ENCODE assay signal across 1 cellular context in genomic region chr1:92485374-92486250, GRCh38.
A peak's percentile ranks its signal among the peaks of the same experiment; 100 is the strongest.
TF ChIP-seq lines count a peak whose summit lies in the region.

No MANE protein-coding gene starts in this region.

TF ChIP-seq in K562, 482 proteins besides CTCF, POLR2A, EP300 and RAD21 (continued from another document and continues in another):
- TF ChIP-seq, protein P1, sequence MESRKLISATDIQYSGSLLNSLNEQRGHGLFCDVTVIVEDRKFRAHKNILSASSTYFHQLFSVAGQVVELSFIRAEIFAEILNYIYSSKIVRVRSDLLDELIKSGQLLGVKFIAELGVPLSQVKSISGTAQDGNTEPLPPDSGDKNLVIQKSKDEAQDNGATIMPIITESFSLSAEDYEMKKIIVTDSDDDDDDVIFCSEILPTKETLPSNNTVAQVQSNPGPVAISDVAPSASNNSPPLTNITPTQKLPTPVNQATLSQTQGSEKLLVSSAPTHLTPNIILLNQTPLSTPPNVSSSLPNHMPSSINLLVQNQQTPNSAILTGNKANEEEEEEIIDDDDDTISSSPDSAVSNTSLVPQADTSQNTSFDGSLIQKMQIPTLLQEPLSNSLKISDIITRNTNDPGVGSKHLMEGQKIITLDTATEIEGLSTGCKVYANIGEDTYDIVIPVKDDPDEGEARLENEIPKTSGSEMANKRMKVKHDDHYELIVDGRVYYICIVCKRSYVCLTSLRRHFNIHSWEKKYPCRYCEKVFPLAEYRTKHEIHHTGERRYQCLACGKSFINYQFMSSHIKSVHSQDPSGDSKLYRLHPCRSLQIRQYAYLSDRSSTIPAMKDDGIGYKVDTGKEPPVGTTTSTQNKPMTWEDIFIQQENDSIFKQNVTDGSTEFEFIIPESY (CRISPR knock-in tag; IDR thresholded peaks at IDR 0.05): 0 out of 2 replicates have a peak, but pooled peaks have one; percentile 29
- TF ChIP-seq CHCHD3 (CRISPR knock-in tag; IDR thresholded peaks at IDR 0.05) (no peak), MEIS2 (IDR thresholded peaks at IDR 0.05; ENCODE audit: partially characterized antibody) (no peak), GTF2E2 (tag; IDR thresholded peaks at IDR 0.05) (no peak), HMGXB4 (CRISPR knock-in tag; IDR thresholded peaks at IDR 0.05) (no peak), L3MBTL2 (IDR thresholded peaks at IDR 0.05) (peak; percentile 52; the same call in 1 of the 2 replicates), TSC22D4 (tag; IDR thresholded peaks at IDR 0.05) (no peak), RBM34 (IDR thresholded peaks at IDR 0.05; ENCODE audit: borderline replicate concordance, insufficient read depth, low read length) (0 out of 2 replicates have a peak, but pooled peaks have one; percentile 23), RNF2 (IDR thresholded peaks at IDR 0.05) (0 out of 2 replicates have a peak, but pooled peaks have one; percentile 46), PHF20 (IDR thresholded peaks at IDR 0.05; ENCODE audit: partially characterized antibody) (peak; percentile 20), KLF16 (IDR thresholded peaks at IDR 0.05) (no peak), HMGN3 (IDR thresholded peaks at IDR 0.05; ENCODE audit: borderline replicate concordance, extremely low read depth, insufficient read length, low read depth, low read length) (no peak), ZNF12 (CRISPR knock-in tag; IDR thresholded peaks at IDR 0.05) (no peak; the same call in 1 of the 2 replicates), SP2 (IDR thresholded peaks at IDR 0.05; ENCODE audit: extremely low read depth, low read depth, low read length, poor library complexity, severe bottlenecking) (peak; percentile 32), HDGF (IDR thresholded peaks at IDR 0.05) (no peak), ARID3A (IDR thresholded peaks at IDR 0.05; ENCODE audit: borderline replicate concordance, low read depth, low read length) (no peak), SOX6 (IDR thresholded peaks at IDR 0.05) (no peak), HDAC1 (IDR thresholded peaks at IDR 0.05) (no peak), IFI16 (CRISPR knock-in tag; IDR thresholded peaks at IDR 0.05) (no peak), MLX (CRISPR knock-in tag; conservative IDR thresholded peaks at IDR 0.05) (no peak), POLR2H (tag; IDR thresholded peaks at IDR 0.05; ENCODE audit: low read depth) (no peak), SUPT5H (IDR thresholded peaks at IDR 0.05) (no peak), CCNT2 (IDR thresholded peaks at IDR 0.05; ENCODE audit: borderline replicate concordance, extremely low read depth, insufficient read length, low read depth, low read length) (peak; percentile 26), NCOR1 (IDR thresholded peaks at IDR 0.05) (no peak), NRF1 (conservative IDR thresholded peaks at IDR 0.05 in 1 of 2, IDR thresholded peaks at IDR 0.05 in 1 of 2) (peak; percentile 21 to 25; a peak in 2 of 4 replicates), TBL1XR1 (IDR thresholded peaks at IDR 0.05; ENCODE audit: low read length in 2 of 2) (no peak), CHD1 (IDR thresholded peaks at IDR 0.05; ENCODE audit: low read length) (no peak), ZFX (CRISPR knock-in tag; IDR thresholded peaks at IDR 0.05) (peak; percentile 75), MEF2A (IDR thresholded peaks at IDR 0.05; ENCODE audit: control insufficient read depth, low read depth, low read length) (no peak), HCFC1 (IDR thresholded peaks at IDR 0.05; ENCODE audit: low read depth, low read length) (no peak), MAFF (IDR thresholded peaks at IDR 0.05; ENCODE audit: low read length) (no peak), ZNF445 (CRISPR knock-in tag; IDR thresholded peaks at IDR 0.05; ENCODE audit: low read depth) (no peak), HDAC6 (IDR thresholded peaks at IDR 0.05; ENCODE audit: low read depth, low read length) (0 out of 2 replicates have a peak, but pooled peaks have one; percentile 6), ARID4B (CRISPR knock-in tag; IDR thresholded peaks at IDR 0.05) (peak; percentile 67), ZNF695 (CRISPR knock-in tag; IDR thresholded peaks at IDR 0.05) (no peak), ZNF431 (CRISPR knock-in tag; IDR thresholded peaks at IDR 0.05) (0 out of 2 replicates have a peak, but pooled peaks have one; percentile 21), NR4A1 (CRISPR knock-in tag; IDR thresholded peaks at IDR 0.05) (no peak), NR4A1 (tag; IDR thresholded peaks at IDR 0.05) (no peak), ZNF778 (CRISPR knock-in tag; IDR thresholded peaks at IDR 0.05) (no peak), ZNF384 (IDR thresholded peaks at IDR 0.05; ENCODE audit: low read depth, low read length) (peak; percentile 47; the same call in 1 of the 2 replicates)
- TF ChIP-seq, protein P2, sequence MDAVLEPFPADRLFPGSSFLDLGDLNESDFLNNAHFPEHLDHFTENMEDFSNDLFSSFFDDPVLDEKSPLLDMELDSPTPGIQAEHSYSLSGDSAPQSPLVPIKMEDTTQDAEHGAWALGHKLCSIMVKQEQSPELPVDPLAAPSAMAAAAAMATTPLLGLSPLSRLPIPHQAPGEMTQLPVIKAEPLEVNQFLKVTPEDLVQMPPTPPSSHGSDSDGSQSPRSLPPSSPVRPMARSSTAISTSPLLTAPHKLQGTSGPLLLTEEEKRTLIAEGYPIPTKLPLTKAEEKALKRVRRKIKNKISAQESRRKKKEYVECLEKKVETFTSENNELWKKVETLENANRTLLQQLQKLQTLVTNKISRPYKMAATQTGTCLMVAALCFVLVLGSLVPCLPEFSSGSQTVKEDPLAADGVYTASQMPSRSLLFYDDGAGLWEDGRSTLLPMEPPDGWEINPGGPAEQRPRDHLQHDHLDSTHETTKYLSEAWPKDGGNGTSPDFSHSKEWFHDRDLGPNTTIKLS (IDR thresholded peaks at IDR 0.05; ENCODE audit: borderline replicate concordance, low read depth): no peak
- TF ChIP-seq, protein P3, sequence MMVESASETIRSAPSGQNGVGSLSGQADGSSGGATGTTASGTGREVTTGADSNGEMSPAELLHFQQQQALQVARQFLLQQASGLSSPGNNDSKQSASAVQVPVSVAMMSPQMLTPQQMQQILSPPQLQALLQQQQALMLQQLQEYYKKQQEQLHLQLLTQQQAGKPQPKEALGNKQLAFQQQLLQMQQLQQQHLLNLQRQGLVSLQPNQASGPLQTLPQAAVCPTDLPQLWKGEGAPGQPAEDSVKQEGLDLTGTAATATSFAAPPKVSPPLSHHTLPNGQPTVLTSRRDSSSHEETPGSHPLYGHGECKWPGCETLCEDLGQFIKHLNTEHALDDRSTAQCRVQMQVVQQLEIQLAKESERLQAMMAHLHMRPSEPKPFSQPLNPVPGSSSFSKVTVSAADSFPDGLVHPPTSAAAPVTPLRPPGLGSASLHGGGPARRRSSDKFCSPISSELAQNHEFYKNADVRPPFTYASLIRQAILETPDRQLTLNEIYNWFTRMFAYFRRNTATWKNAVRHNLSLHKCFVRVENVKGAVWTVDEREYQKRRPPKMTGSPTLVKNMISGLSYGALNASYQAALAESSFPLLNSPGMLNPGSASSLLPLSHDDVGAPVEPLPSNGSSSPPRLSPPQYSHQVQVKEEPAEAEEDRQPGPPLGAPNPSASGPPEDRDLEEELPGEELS (CRISPR knock-in tag; IDR thresholded peaks at IDR 0.05; ENCODE audit: borderline replicate concordance): no peak
- TF ChIP-seq, protein P4, sequence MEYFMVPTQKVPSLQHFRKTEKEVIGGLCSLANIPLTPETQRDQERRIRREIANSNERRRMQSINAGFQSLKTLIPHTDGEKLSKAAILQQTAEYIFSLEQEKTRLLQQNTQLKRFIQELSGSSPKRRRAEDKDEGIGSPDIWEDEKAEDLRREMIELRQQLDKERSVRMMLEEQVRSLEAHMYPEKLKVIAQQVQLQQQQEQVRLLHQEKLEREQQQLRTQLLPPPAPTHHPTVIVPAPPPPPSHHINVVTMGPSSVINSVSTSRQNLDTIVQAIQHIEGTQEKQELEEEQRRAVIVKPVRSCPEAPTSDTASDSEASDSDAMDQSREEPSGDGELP (CRISPR knock-in tag; IDR thresholded peaks at IDR 0.05; ENCODE audit: borderline replicate concordance): no peak; the same call in 1 of the 2 replicates
- TF ChIP-seq, protein P5, sequence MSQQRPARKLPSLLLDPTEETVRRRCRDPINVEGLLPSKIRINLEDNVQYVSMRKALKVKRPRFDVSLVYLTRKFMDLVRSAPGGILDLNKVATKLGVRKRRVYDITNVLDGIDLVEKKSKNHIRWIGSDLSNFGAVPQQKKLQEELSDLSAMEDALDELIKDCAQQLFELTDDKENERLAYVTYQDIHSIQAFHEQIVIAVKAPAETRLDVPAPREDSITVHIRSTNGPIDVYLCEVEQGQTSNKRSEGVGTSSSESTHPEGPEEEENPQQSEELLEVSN (IDR thresholded peaks at IDR 0.05; ENCODE audit: borderline replicate concordance in 1 of 2, extremely low read depth in 1 of 2, insufficient read depth in 1 of 2, insufficient read length in 1 of 2, low read depth in 1 of 2, low read length in 1 of 2, poor library complexity in 1 of 2, severe bottlenecking in 1 of 2): peak in 1 of 2 experiments; percentile 64
